Comparison of ENCODE assay signal across 15 cellular contexts in the genomic region with DNA sequence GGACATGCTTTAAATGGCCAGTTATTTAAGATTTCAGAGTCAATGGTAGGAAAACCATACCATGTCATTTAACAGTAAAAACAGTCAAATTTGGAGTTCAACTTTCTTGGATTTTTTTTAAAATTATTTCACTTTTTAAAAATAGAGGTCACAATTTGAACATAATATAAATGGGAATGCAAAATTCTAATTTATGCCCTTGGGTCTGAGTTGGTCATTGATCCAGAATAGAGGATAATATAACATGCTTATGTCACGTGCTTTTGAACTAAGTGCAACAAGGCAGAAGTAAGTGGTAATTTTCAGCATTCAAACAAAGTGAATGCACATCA.
"Had no signal": no experiment of that assay in that cellular context is flagged by ENCODE, and none has a peak within 500 bp of the region (broad histone marks: within the 10 kb centered on the region; RNA-seq: fewer than 3 reads in every experiment).

No MANE protein-coding gene starts in this region.

- H3K27ac ChIP-seq: body of pancreas, gastroesophageal sphincter, left ventricle myocardium inferior, psoas muscle, skin epidermis, transverse colon, vagina had no signal

- H3K36me3 Mint-ChIP-seq: immature natural killer cell had no signal

- H3K9me3 ChIP-seq: body of pancreas, psoas muscle, transverse colon, vagina had no signal

- ATAC-seq: psoas muscle had no signal

- H3K27ac Mint-ChIP-seq: activated CD4-positive, alpha-beta memory T cell treated with anti-CD3 and anti-CD28 coated beads, Interleukin-2, amount 10 ng/mL, durations not matched to agents 7 days and 5 days; activated naive CD4-positive, alpha-beta T cell treated with anti-CD3 and anti-CD28 coated beads for 36 hours; activated T-cell treated with anti-CD3 and anti-CD28 coated beads, Interleukin-2, amount 50 U/mL, for 24 hours; activated T-helper 2 cell treated with anti-CD3 and anti-CD28 coated beads, Interferon-gamma antibody, Interleukin-2, Interleukin-4, amounts not matched to agents 10 μg/mL and 5 μg/mL and 100 μg/mL, durations not matched to agents 14 hours and 24 hours and 36 hours; immature natural killer cell; stimulated activated naive CD8-positive, alpha-beta T cell treated with anti-CD3 and anti-CD28 coated beads, Interleukin-15, Interleukin-2, amounts not matched to agents 100 ng/mL and 50 ng/mL, for 24 hours had no signal

- H3K4me3 Mint-ChIP-seq: activated CD4-positive, alpha-beta memory T cell treated with anti-CD3 and anti-CD28 coated beads, Interleukin-2, amount 10 ng/mL, durations not matched to agents 7 days and 5 days; activated naive CD4-positive, alpha-beta T cell treated with anti-CD3 and anti-CD28 coated beads for 36 hours; activated T-cell treated with anti-CD3 and anti-CD28 coated beads, Interleukin-2, amount 50 U/mL, for 24 hours; immature natural killer cell; stimulated activated naive CD8-positive, alpha-beta T cell treated with anti-CD3 and anti-CD28 coated beads, Interleukin-15, Interleukin-2, amounts not matched to agents 100 ng/mL and 50 ng/mL, for 24 hours had no signal

- DNase-seq: activated CD4-positive, CD25-positive, alpha-beta regulatory T cell; left ventricle myocardium inferior; psoas muscle; right cardiac atrium had no signal

- H3K27me3 ChIP-seq: body of pancreas, vagina had no signal

- H3K9me3 Mint-ChIP-seq: activated CD4-positive, alpha-beta memory T cell treated with anti-CD3 and anti-CD28 coated beads, Interleukin-2, amount 10 ng/mL, durations not matched to agents 7 days and 5 days; activated T-cell treated with anti-CD3 and anti-CD28 coated beads, Interleukin-2, amount 50 U/mL, for 24 hours; activated T-helper 2 cell treated with anti-CD3 and anti-CD28 coated beads, Interferon-gamma antibody, Interleukin-2, Interleukin-4, amounts not matched to agents 10 μg/mL and 5 μg/mL and 100 μg/mL, durations not matched to agents 14 hours and 24 hours and 36 hours; stimulated activated naive CD8-positive, alpha-beta T cell treated with anti-CD3 and anti-CD28 coated beads, Interleukin-15, Interleukin-2, amounts not matched to agents 100 ng/mL and 50 ng/mL, for 24 hours had no signal

- H3K4me1 Mint-ChIP-seq: activated CD4-positive, alpha-beta memory T cell treated with anti-CD3 and anti-CD28 coated beads, Interleukin-2, amount 10 ng/mL, durations not matched to agents 7 days and 5 days; immature natural killer cell had no signal

- H3K4me1 ChIP-seq: body of pancreas, gastroesophageal sphincter, left ventricle myocardium inferior, psoas muscle, transverse colon, vagina had no signal

- H3K36me3 ChIP-seq: gastroesophageal sphincter, left ventricle myocardium inferior, transverse colon, vagina had no signal

- H3K4me3 ChIP-seq: body of pancreas, gastroesophageal sphincter, left ventricle myocardium inferior, psoas muscle, skin epidermis, transverse colon, vagina had no signal
